ENCODE assay signal across 8 cellular contexts in the genomic region with DNA sequence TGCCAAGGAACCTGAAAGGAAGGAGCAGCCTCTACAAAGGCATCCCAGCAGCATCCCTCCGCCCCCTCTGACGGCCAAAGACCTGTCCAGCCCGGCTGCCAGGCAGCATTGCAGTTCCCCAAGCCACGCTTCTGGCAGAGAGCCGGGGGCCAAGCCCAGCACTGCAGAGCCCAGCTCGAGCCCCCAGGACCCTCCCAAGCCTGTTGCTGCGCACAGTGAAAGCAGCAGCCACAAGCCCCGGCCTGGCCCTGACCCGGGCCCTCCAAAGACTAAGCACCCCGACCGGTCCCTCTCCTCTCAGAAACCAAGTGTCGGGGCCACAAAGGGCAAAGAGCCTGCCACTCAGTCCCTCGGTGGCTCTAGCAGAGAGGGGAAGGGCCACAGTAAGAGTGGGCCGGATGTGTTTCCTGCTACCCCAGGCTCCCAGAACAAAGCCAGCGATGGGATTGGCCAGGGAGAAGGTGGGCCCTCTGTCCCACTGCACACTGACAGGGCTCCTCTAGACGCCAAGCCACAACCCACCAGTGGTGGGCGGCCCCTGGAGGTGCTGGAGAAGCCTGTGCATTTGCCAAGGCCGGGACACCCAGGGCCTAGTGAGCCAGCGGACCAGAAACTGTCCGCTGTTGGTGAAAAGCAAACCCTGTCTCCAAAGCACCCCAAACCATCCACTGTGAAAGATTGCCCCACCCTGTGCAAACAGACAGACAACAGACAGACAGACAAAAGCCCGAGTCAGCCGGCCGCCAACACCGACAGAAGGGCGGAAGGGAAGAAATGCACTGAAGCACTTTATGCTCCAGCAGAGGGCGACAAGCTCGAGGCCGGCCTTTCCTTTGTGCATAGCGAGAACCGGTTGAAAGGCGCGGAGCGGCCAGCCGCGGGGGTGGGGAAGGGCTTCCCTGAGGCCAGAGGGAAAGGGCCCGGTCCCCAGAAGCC. TPM values are rescaled to one million over a fixed set of nuclear protein-coding genes. Genes with fewer than 3 reads are reported as not detected.
A peak's percentile ranks its signal among the peaks of the same experiment; 100 is the strongest.
DNase-seq lines count a peak whose midpoint lies in the region; FAIRE-seq and TF ChIP-seq lines count a peak whose summit lies in the region.

No MANE protein-coding gene starts in this region.

- H3K36me3 ChIP-seq in GM23248 (ENCODE audit: low read depth) = no peaks in the 10 kb centered on the region
- H3K36me3 ChIP-seq in mucosa of stomach (ENCODE audit: control insufficient read depth, insufficient read depth, low read length) = no peaks in the 10 kb centered on the region

- peak overlapping the region; percentile 44; the same call in 1 of the 2 replicates for H3K4me3 ChIP-seq in GM23248
- no peak overlapping the region for H3K4me3 ChIP-seq in NB4 (ENCODE audit: low read depth, low read length)
- no peak overlapping the region for H3K4me3 ChIP-seq in mucosa of stomach (ENCODE audit: low read length)

- DNase-seq in D721Med (ENCODE audit: insufficient read length, low spot score) (no peak), GM23248 (peak; percentile 92), NB4 (ENCODE audit: low read depth) (peak; percentile 78), activated T-cell treated with anti-CD3 and anti-CD28 coated beads for 4 hours (peak; percentile 59), erythroblast (lab: John Stamatoyannopoulos, UW) (peak; percentile 61 to 62), NCI-H748 treated with DMSO at 0.1 percent for 48 hours (lab: John Stamatoyannopoulos, UW) (no peak)
- peak; percentile 51 to 59 for DNase-seq in stimulated activated CD8-positive, alpha-beta memory T cell treated with anti-CD3 and anti-CD28 coated beads, Interleukin-4, amount 100 ng/mL, for 4 hours (ENCODE audit: low read depth in 2 of 2, low spot score in 1 of 2)

- H3K4me2 ChIP-seq in GM23248 (ENCODE audit: unreplicated experiment) = peak overlapping the region; percentile 62

- TF ChIP-seq POLR2A in NB4 (IDR thresholded peaks at IDR 0.05; ENCODE audit: extremely low read depth, insufficient read length) = no peak
- TF ChIP-seq POLR2A in erythroblast (IDR thresholded peaks at IDR 0.05; ENCODE audit: low read length) = no peak

- H3K9me3 ChIP-seq in GM23248 (ENCODE audit: low read depth) (no peaks in the 10 kb centered on the region), mucosa of stomach (ENCODE audit: control insufficient read depth, low read length) (no peaks in the 10 kb centered on the region)

- H3K27ac ChIP-seq in GM23248 = peak overlapping the region; percentile 25; the same call in 1 of the 2 replicates

- no peaks in the 10 kb centered on the region for H3K79me2 ChIP-seq in GM23248 (ENCODE audit: insufficient read depth)

- peaks cover 15% of the 10 kb centered on the region for H3K4me1 ChIP-seq in GM23248 (ENCODE audit: insufficient read depth)
- H3K4me1 ChIP-seq in mucosa of stomach (ENCODE audit: control insufficient read depth, insufficient read depth, low read length) = peaks cover 24% of the 10 kb centered on the region

- H2AFZ ChIP-seq in GM23248 = peak overlapping the region; percentile 94

- peak; percentile 17 for TF ChIP-seq CTCF in D721Med (IDR thresholded peaks at IDR 0.05; ENCODE audit: insufficient read depth, missing control alignments)
- peak; percentile 67 for TF ChIP-seq CTCF in NB4 (IDR thresholded peaks at IDR 0.05; ENCODE audit: low read depth, low read length)

- H3K9ac ChIP-seq in GM23248 (peak overlapping the region; percentile 76), mucosa of stomach (ENCODE audit: low read length) (peak overlapping the region; percentile 68)

- FAIRE-seq in D721Med (lab: Jason Lieb, UNC) = no peak

- WGBS in GM23248 (ENCODE audit: low coverage in 1 of 2, low lambda C conversion rate in 2 of 2, missing lambda C conversion rate in 2 of 2), 2 experiments = 43 to 46% methylated on average over 35 to 36 of the region's 36 CpGs

- H4K20me1 ChIP-seq in GM23248 (ENCODE audit: insufficient read depth) = no peaks in the 10 kb centered on the region

- H3K9me2 ChIP-seq in GM23248 (ENCODE audit: insufficient read depth) = no peaks in the 10 kb centered on the region

- in situ Hi-C loops in GM23248 (cut with MboI) = no loop called here

- H3F3A ChIP-seq in GM23248 (ENCODE audit: insufficient read depth) = peaks cover 8% of the 10 kb centered on the region; the same call in 1 of the 2 replicates

- H3K27me3 ChIP-seq in GM23248 (replicated peaks; ENCODE audit: insufficient read depth) = no peaks in the 10 kb centered on the region
- no peaks in the 10 kb centered on the region for H3K27me3 ChIP-seq in mucosa of stomach (ENCODE audit: control insufficient read depth, insufficient read depth, low read length)

RNA-seq across cellular contexts. Expression of a gene that starts 30.8 kb away (rescaled TPM):
- total RNA-seq in GM23248 (2014; rRNA removed; shearing (Covaris generic)) = not detected in 2 replicates
- not detected in 2 replicates for polyA plus RNA-seq in GM23248 (2016; fragmentation: Nextera tagmentation; extraction: Ambion mirVana)

Comparison
In these comparisons a context has a peak if more than half of its experiments do, and no peak if none do; other contexts are left out.
1. DNase-seq: peak in GM23248 (single experiment), NB4 (single experiment), activated T-cell treated with anti-CD3 and anti-CD28 coated beads for 4 hours (single experiment), erythroblast (2 of 2) and stimulated activated CD8-positive, alpha-beta memory T cell treated with anti-CD3 and anti-CD28 coated beads, Interleukin-4, amount 100 ng/mL, for 4 hours (2 of 2); none in D721Med (single experiment) and NCI-H748 treated with DMSO at 0.1 percent for 48 hours (single experiment).